ENCODE assay signal across 1 cellular context in genomic region chr1:244367399-244368114, GRCh38.
TF ChIP-seq lines count a peak whose summit lies in the region.

No MANE protein-coding gene starts in this region.

TF ChIP-seq in K562, 482 proteins besides CTCF, POLR2A, EP300 and RAD21 (continued from another document and continues in another):
- TF ChIP-seq AFF1 (IDR thresholded peaks at IDR 0.05; ENCODE audit: low read depth in 1 of 2, partially characterized antibody in 2 of 2) (peak in 1 of 2 experiments; percentile 5), ZNF644 (tag; IDR thresholded peaks at IDR 0.05; ENCODE audit: low read depth) (peak; percentile 51; the same call in 1 of the 2 replicates), THAP12 (CRISPR knock-in tag; IDR thresholded peaks at IDR 0.05) (0 out of 2 replicates have a peak, but pooled peaks have one; percentile 24), CBX5 (IDR thresholded peaks at IDR 0.05; ENCODE audit: borderline replicate concordance, low read depth) (no peak), YBX1 (IDR thresholded peaks at IDR 0.05) (no peak), HOXB6 (CRISPR knock-in tag; IDR thresholded peaks at IDR 0.05; ENCODE audit: borderline replicate concordance) (no peak), ARID3A (IDR thresholded peaks at IDR 0.05; ENCODE audit: borderline replicate concordance, low read depth, low read length) (no peak), ZNF384 (IDR thresholded peaks at IDR 0.05; ENCODE audit: low read depth, low read length) (no peak), JUND (IDR thresholded peaks at IDR 0.05; ENCODE audit: borderline replicate concordance, low read depth, low read length) (no peak), JUND (tag; IDR thresholded peaks at IDR 0.05; ENCODE audit: borderline replicate concordance, low read depth, low read length) (no peak), CHAMP1 (IDR thresholded peaks at IDR 0.05) (0 out of 2 replicates have a peak, but pooled peaks have one; percentile 9), HCFC1 (IDR thresholded peaks at IDR 0.05; ENCODE audit: low read depth, low read length) (no peak), ZNF780A (CRISPR knock-in tag; IDR thresholded peaks at IDR 0.05) (no peak), NFRKB (IDR thresholded peaks at IDR 0.05; ENCODE audit: low read depth) (peak; percentile 88; the same call in 1 of the 2 replicates), VEZF1 (CRISPR knock-in tag; IDR thresholded peaks at IDR 0.05) (0 out of 2 replicates have a peak, but pooled peaks have one; percentile 14), ARID1B (IDR thresholded peaks at IDR 0.05) (no peak), TEAD2 (tag; IDR thresholded peaks at IDR 0.05) (no peak), FOXP4 (CRISPR knock-in tag; IDR thresholded peaks at IDR 0.05; ENCODE audit: borderline replicate concordance) (0 out of 2 replicates have a peak, but pooled peaks have one; percentile 38), XRCC3 (IDR thresholded peaks at IDR 0.05) (no peak), MTA1 (IDR thresholded peaks at IDR 0.05; ENCODE audit: borderline replicate concordance) (no peak), DMBX1 (CRISPR knock-in tag; IDR thresholded peaks at IDR 0.05; ENCODE audit: borderline replicate concordance) (peak; percentile 56; the same call in 1 of the 2 replicates), ZNF445 (CRISPR knock-in tag; IDR thresholded peaks at IDR 0.05; ENCODE audit: low read depth) (peak; percentile 50; the same call in 1 of the 2 replicates), CREB3 (tag; conservative IDR thresholded peaks at IDR 0.05; ENCODE audit: low read depth) (0 out of 2 replicates have a peak, but pooled peaks have one; percentile 56), FOSL1 (tag; conservative IDR thresholded peaks at IDR 0.05) (no peak)
